ENCODE assay signal across 32 cellular contexts in the genomic region with DNA sequence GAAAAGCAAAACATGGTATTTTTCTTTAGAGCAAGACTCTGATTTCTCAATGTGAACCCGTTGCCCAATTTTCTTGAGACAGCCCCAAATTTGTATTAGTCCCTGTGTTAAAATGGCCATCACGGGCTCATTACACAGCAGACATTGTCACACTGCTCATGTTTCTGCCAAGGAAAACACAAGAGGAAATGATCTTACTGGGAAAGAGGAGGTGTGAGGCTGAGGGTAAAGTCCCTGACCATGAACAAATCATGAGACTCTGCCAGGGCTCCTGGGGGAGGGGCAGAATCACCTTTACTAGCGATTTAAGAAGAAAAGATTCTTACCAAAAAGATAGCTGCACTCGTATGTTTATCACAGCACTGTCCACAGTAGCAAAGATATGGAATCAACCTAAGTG. TPM values are rescaled to one million over a fixed set of nuclear protein-coding genes. Genes with fewer than 3 reads are reported as not detected.
DNase-seq lines count a peak whose midpoint lies in the region; ATAC-seq, FAIRE-seq and TF ChIP-seq lines count a peak whose summit lies in the region.
"Had no signal": no experiment of that assay in that cellular context is flagged by ENCODE, and none has a peak within 500 bp of the region (broad histone marks: within the 10 kb centered on the region; RNA-seq: fewer than 3 reads in every experiment).

No MANE protein-coding gene starts in this region.

- TF ChIP-seq POLR2A in body of pancreas (IDR thresholded peaks at IDR 0.05), result no peak

- H4K20me1 ChIP-seq in MM.1S (ENCODE audit: insufficient read depth, low read length), result no peaks in the 10 kb centered on the region

- H3K9ac ChIP-seq in MM.1S (ENCODE audit: low read length), result no peak overlapping the region

- FAIRE-seq in pancreas (lab: Jason Lieb, UNC) (no peak), GM19239 (lab: Jason Lieb, UNC) (no peak)
- FAIRE-seq: G401.6, K562, urothelium cell line had no signal

- peak in 3 of 4 donors; percentile 29 to 71 (median 56) for DNase-seq in body of pancreas
- no peak for DNase-seq in dorsolateral prefrontal cortex
- no peak for DNase-seq in left ventricle myocardium superior
- peak in 3 of 6 donors; percentile 41 to 54 (median 46) for DNase-seq in pancreas
- no peak for DNase-seq in upper lobe of right lung
- no peak for DNase-seq in MM.1S
- no peak for DNase-seq in GM19239 (ENCODE audit: insufficient read length, low spot score)
- DNase-seq: activated CD4-positive, alpha-beta T cell treated with anti-CD3 and anti-CD28 coated beads, Interleukin-2, amount 10 ng/mL, durations not matched to agents 24 days and 14 days; activated effector memory CD4-positive, alpha-beta T cell treated with anti-CD3 and anti-CD28 coated beads, Interleukin-2, amount 50 U/mL, for 16 hours; activated T-cell treated with anti-CD3 and anti-CD28 coated beads, Interleukin-2, amount 50 U/mL, for 1 hour; DMS153; effector memory CD4-positive, alpha-beta T cell; esophagus squamous epithelium; kidney glomerular epithelial cell; MG63; midbrain; natural killer cell; NCI-H2029; NCI-H2227 treated with DMSO at 0.1 percent for 48 hours; NCI-H526 treated with DMSO at 0.1 percent for 48 hours; SIG-M5; stimulated activated CD4-positive, alpha-beta T cell treated with anti-CD3 and anti-CD28 coated beads, Interleukin-15, amount 100 ng/mL, for 24 hours; stimulated activated naive B cell treated with anti-CD40 and anti-IgM and Interleukin-4, amounts not matched to agents 10 μg/mL and 1 μg/mL and 100 μg/mL, for 72 hours; SW 1271; T-helper 9 cell; WERI-Rb-1 had no signal

- H3K4me3 ChIP-seq in body of pancreas (no peak overlapping the region), dorsolateral prefrontal cortex (no peak overlapping the region), pancreas (no peak overlapping the region), upper lobe of right lung (no peak overlapping the region), MM.1S (ENCODE audit: low read length) (no peak overlapping the region)
- H3K4me3 ChIP-seq: esophagus squamous epithelium, K562, MG63, suprapubic skin had no signal

- no peaks in the 10 kb centered on the region for H3F3A ChIP-seq in MM.1S (ENCODE audit: insufficient read depth, low read length)

- no peaks in the 10 kb centered on the region for H3K9me3 ChIP-seq in body of pancreas
- no peaks in the 10 kb centered on the region for H3K9me3 ChIP-seq in pancreas
- H3K9me3 ChIP-seq in upper lobe of right lung, result no peaks in the 10 kb centered on the region
- H3K9me3 ChIP-seq in MM.1S (replicated peaks; ENCODE audit: insufficient read depth, low read length), result no peaks in the 10 kb centered on the region
- H3K9me3 ChIP-seq: esophagus squamous epithelium, MG63, suprapubic skin had no signal

- H3K27me3 ChIP-seq in body of pancreas (peaks cover 0 to 3% of the 10 kb centered on the region in 2 donors), dorsolateral prefrontal cortex (no peaks in the 10 kb centered on the region), pancreas (no peaks in the 10 kb centered on the region), upper lobe of right lung (no peaks in the 10 kb centered on the region), MM.1S (replicated peaks; ENCODE audit: insufficient read depth, low read length) (no peaks in the 10 kb centered on the region)
- H3K27me3 ChIP-seq: esophagus squamous epithelium, MG63, suprapubic skin had no signal

- H3K36me3 ChIP-seq in body of pancreas (replicated peaks in 1 of 2; ENCODE audit: insufficient read depth in 1 of 2, low read depth in 2 of 2) (no peaks in the 10 kb centered on the region), pancreas (no peaks in the 10 kb centered on the region), upper lobe of right lung (no peaks in the 10 kb centered on the region), MM.1S (replicated peaks; ENCODE audit: insufficient read depth, low read length) (no peaks in the 10 kb centered on the region)
- H3K36me3 ChIP-seq: MG63, suprapubic skin, WERI-Rb-1 had no signal

- H3K79me2 ChIP-seq in MM.1S (ENCODE audit: low read length), result no peaks in the 10 kb centered on the region

- 37 to 39% methylated on average over 4 of the region's 4 CpGs for WGBS in body of pancreas, 2 donors
- 40 to 43% methylated on average over 4 of the region's 4 CpGs for WGBS in pancreas, 2 donors

- H3K4me1 ChIP-seq in body of pancreas, result peaks cover 10% of the 10 kb centered on the region
- H3K4me1 ChIP-seq in pancreas, result peaks cover 1 to 7% (median 3%) of the 10 kb centered on the region in 3 donors
- no peaks in the 10 kb centered on the region for H3K4me1 ChIP-seq in upper lobe of right lung
- H3K4me1 ChIP-seq in MM.1S (ENCODE audit: low read length), result no peaks in the 10 kb centered on the region
- H3K4me1 ChIP-seq: esophagus squamous epithelium, suprapubic skin had no signal

- TF ChIP-seq CTCF in body of pancreas (IDR thresholded peaks at IDR 0.05) (no peak), dorsolateral prefrontal cortex (IDR thresholded peaks at IDR 0.05 in 54 of 56, conservative IDR thresholded peaks at IDR 0.05 in 2 of 56; ENCODE audit: low read depth in 1 of 56, partially characterized antibody in 56 of 56) (no peak), pancreas (IDR thresholded peaks at IDR 0.05) (no peak), upper lobe of right lung (IDR thresholded peaks at IDR 0.05) (no peak), MM.1S (IDR thresholded peaks at IDR 0.05; ENCODE audit: low read length) (no peak)

- H3K27ac ChIP-seq in body of pancreas, result no peak overlapping the region
- peak overlapping the region in 53 of 59 donors; percentile 24 to 100 (median 83) for H3K27ac ChIP-seq in dorsolateral prefrontal cortex
- H3K27ac ChIP-seq in pancreas, result no peak overlapping the region
- no peak overlapping the region for H3K27ac ChIP-seq in upper lobe of right lung
- H3K27ac ChIP-seq in MM.1S (ENCODE audit: low read length), result no peak overlapping the region
- H3K27ac ChIP-seq: esophagus squamous epithelium, suprapubic skin, WERI-Rb-1 had no signal

- no peak overlapping the region for H2AFZ ChIP-seq in MM.1S (ENCODE audit: low read length)

- H3K4me2 ChIP-seq in MM.1S (ENCODE audit: low read depth, low read length), result no peak overlapping the region

- intact Hi-C loops in body of pancreas (cut with DNase I), result no loop called here
- intact Hi-C loops in dorsolateral prefrontal cortex (cut with DNase I), result no loop called here
- intact Hi-C loops in left ventricle myocardium superior (cut with micrococcal nuclease), result no loop called here
- intact Hi-C loops in pancreas (cut with DNase I), result no loop called here
- intact Hi-C loops in upper lobe of right lung (cut with DNase I), result no loop called here

- ATAC-seq in body of pancreas (peak; percentile 74), left ventricle myocardium superior (peak; percentile 20), pancreas (peak; percentile 83 to 95 (median 90)), upper lobe of right lung (no peak), HG02885 (IDR thresholded peaks at IDR 0.05; ENCODE audit: poor library complexity, unreplicated experiment) (no peak)
- ATAC-seq: K562; natural killer cell; Panc1; stimulated activated naive B cell treated with anti-CD40 and anti-IgM and Interleukin-4, amounts not matched to agents 10 μg/mL and 1 μg/mL and 100 μg/mL, for 72 hours had no signal

- no peaks in the 10 kb centered on the region for H3K9me2 ChIP-seq in MM.1S (replicated peaks; ENCODE audit: insufficient read depth, low read length)

RNA-seq across cellular contexts. Expression of a gene that starts 54.5 kb away (rescaled TPM):
- total RNA-seq in body of pancreas (1 to 10 TPM in 1 of 2 donors, under 1 TPM in 1; 0.78 to 2.0 TPM), dorsolateral prefrontal cortex (100 to 1,000 TPM in 1 of 120 experiments, 10 to 100 TPM in 119; 15.1 to 107 (median 29.8) TPM), left ventricle myocardium superior (14.9 TPM), pancreas (1 to 10 TPM in 1 of 6 donors, under 1 TPM in 5; 0.47 to 1.6 (median 0.65) TPM), upper lobe of right lung (3.9 TPM)
- 1 to 10 TPM; 1.1 to 1.2 TPM for polyA plus RNA-seq in pancreas
- total RNA-seq: K562, natural killer cell had no signal
- polyA plus RNA-seq: K562 had no signal

Comparison
In these comparisons a context has a peak if more than half of its experiments do, and no peak if none do; other contexts are left out.
1. ATAC-seq: peak in body of pancreas (single experiment), left ventricle myocardium superior (single experiment) and pancreas (4 of 4); none in upper lobe of right lung (single experiment) and HG02885 (single experiment).
2. DNase-seq: peak in body of pancreas (3 of 4); none in dorsolateral prefrontal cortex (0 of 10), left ventricle myocardium superior (single experiment), upper lobe of right lung (single experiment), MM.1S (single experiment) and GM19239 (single experiment).
3. H3K27ac ChIP-seq: peak in dorsolateral prefrontal cortex (53 of 59); none in body of pancreas (0 of 4), pancreas (0 of 4), upper lobe of right lung (single experiment) and MM.1S (single experiment).